In genomic region chr10:109922353-109922975, GRCh38 we compare ENCODE assay signal across 8 cellular contexts. TPM values are rescaled to one million over a fixed set of nuclear protein-coding genes. Genes with fewer than 3 reads are reported as not detected.
DNase-seq lines count a peak whose midpoint lies in the region; ATAC-seq, FAIRE-seq and TF ChIP-seq lines count a peak whose summit lies in the region.

No MANE protein-coding gene starts in this region.

- peak overlapping the region; percentile 72 to 82 for H3K4me3 ChIP-seq in kidney (ENCODE audit: low read length in 2 of 2)

- peak overlapping the region; percentile 94 for H3K27ac Mint-ChIP-seq in activated naive CD8-positive, alpha-beta T cell treated with anti-CD3 and anti-CD28 coated beads for 36 hours

- peaks cover 44% of the 10 kb centered on the region for H3K36me3 Mint-ChIP-seq in activated naive CD8-positive, alpha-beta T cell treated with anti-CD3 and anti-CD28 coated beads for 36 hours

- H3K27me3 Mint-ChIP-seq in activated naive CD8-positive, alpha-beta T cell treated with anti-CD3 and anti-CD28 coated beads for 36 hours: no peaks in the 10 kb centered on the region

- H3K27ac ChIP-seq in kidney (ENCODE audit: low read depth in 2 of 2, low read length in 2 of 2) (peak overlapping the region; percentile 88 to 92), substantia nigra (ENCODE audit: low read depth, low read length, poor library complexity, severe bottlenecking) (peak overlapping the region; percentile 79)

- DNase-seq in NCI-H146 (lab: John Stamatoyannopoulos, UW) (peak; percentile 16), NCI-H146 treated with DMSO at 0.1 percent for 48 hours (lab: John Stamatoyannopoulos, UW; ENCODE audit: unreplicated experiment) (no peak), kidney (no peak), substantia nigra (lab: John Stamatoyannopoulos, UW) (no peak), H4 (ENCODE audit: low spot score) (no peak), NCI-H2196 (lab: John Stamatoyannopoulos, UW; ENCODE audit: unreplicated experiment) (no peak)
- no peak for DNase-seq in activated naive CD8-positive, alpha-beta T cell treated with anti-CD3 and anti-CD28 coated beads for 36 hours

- no peak for TF ChIP-seq CTCF in kidney (IDR thresholded peaks at IDR 0.05; ENCODE audit: borderline replicate concordance, extremely low read depth, insufficient read depth)

- peak overlapping the region; percentile 74 to 91 for H3K9ac ChIP-seq in kidney (ENCODE audit: low read length in 2 of 2)

- FAIRE-seq in kidney (lab: Jason Lieb, UNC): no peak

- peaks cover 15 to 22% of the 10 kb centered on the region in 2 donors for H3K4me1 ChIP-seq in kidney (ENCODE audit: control insufficient read depth in 1 of 2, insufficient read depth in 1 of 2, low read depth in 1 of 2, low read length in 2 of 2)

- no peaks in the 10 kb centered on the region for H3K36me3 ChIP-seq in kidney (ENCODE audit: control insufficient read depth in 1 of 2, insufficient read depth in 2 of 2, low read length in 2 of 2)

- peak overlapping the region; percentile 94 for H3K4me3 Mint-ChIP-seq in activated naive CD8-positive, alpha-beta T cell treated with anti-CD3 and anti-CD28 coated beads for 36 hours

- no peak for ATAC-seq in HG03108 (IDR thresholded peaks at IDR 0.05; ENCODE audit: unreplicated experiment)

- intact Hi-C loops in kidney (cut with DNase I): no loop called here

- H3K9me3 ChIP-seq in kidney (ENCODE audit: control insufficient read depth in 1 of 2, low read length in 2 of 2): no peaks in the 10 kb centered on the region

- peaks cover 54% of the 10 kb centered on the region for H3K4me1 Mint-ChIP-seq in activated naive CD8-positive, alpha-beta T cell treated with anti-CD3 and anti-CD28 coated beads for 36 hours

- peaks cover 4% of the 10 kb centered on the region for H3K9me3 Mint-ChIP-seq in activated naive CD8-positive, alpha-beta T cell treated with anti-CD3 and anti-CD28 coated beads for 36 hours

RNA-seq across cellular contexts. Expression of gene XPNPEP1, which starts 0.8 kb away (rescaled TPM):
- total RNA-seq in activated naive CD8-positive, alpha-beta T cell treated with anti-CD3 and anti-CD28 coated beads for 36 hours: 10 to 100 TPM; 90.2 to 96.5 TPM
- total RNA-seq in kidney: 62.4 TPM
- polyA plus RNA-seq in kidney (ENCODE audit: insufficient read depth, low read depth, low replicate concordance): 34.4 TPM
- total RNA-seq in H4 (2014; rRNA removed; shearing (Covaris generic)): 90.9 and 123 TPM in 2 replicates
